Comparison of ENCODE assay signal across 21 cellular contexts in the genomic region with DNA sequence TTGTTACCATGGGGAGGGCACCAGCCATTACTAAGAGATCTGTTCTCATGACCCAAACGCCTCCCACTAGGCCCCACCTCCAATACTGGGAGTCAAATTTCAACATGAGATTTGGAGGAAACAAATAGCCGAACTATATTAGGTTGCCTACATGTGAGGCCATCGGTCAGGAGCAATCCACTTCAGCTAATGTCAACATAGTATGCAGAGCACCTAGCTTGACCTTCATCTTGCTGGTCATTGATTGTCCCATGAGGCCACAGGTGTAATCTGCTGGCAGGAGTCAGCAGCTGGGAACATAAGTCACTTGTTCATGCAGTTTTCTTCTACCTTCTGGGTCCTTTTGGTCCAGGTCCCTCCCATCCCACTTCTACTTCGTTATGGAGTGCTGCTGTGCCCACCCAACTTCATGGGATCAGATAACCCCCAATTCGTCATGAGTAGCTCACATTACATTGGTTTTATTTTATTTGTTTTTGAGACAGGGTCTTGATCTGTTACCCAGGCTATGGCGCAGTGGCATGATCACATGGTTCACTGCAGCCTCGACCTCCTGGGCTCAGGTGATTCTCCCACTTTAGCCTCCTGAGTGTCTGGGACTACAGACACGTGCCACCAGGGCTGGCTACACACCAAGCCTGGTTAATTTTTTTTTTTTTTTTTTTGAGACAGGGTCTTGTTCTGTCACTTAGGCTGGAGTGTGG. TPM values are rescaled to one million over a fixed set of nuclear protein-coding genes. Genes with fewer than 3 reads are reported as not detected.
A peak's percentile ranks its signal among the peaks of the same experiment; 100 is the strongest.
DNase-seq lines count a peak whose midpoint lies in the region; ATAC-seq and TF ChIP-seq lines count a peak whose summit lies in the region.
"Had no signal": no experiment of that assay in that cellular context is flagged by ENCODE, and none has a peak within 500 bp of the region (broad histone marks: within the 10 kb centered on the region; RNA-seq: fewer than 3 reads in every experiment).

No MANE protein-coding gene starts in this region.

- H3K27me3 ChIP-seq in DND-41 (ENCODE audit: insufficient read depth, low read length, poor library complexity) = no peaks in the 10 kb centered on the region
- H3K27me3 ChIP-seq: cardiac muscle cell, dorsolateral prefrontal cortex, testis had no signal

- no peaks in the 10 kb centered on the region for H3K36me3 ChIP-seq in DND-41 (ENCODE audit: insufficient read depth, low read length)
- H3K36me3 ChIP-seq: cardiac muscle cell, HAP-1 had no signal

- H2AFZ ChIP-seq in DND-41 (ENCODE audit: low read depth, low read length) = peak overlapping the region; percentile 36

- H3K4me1 ChIP-seq in DND-41 (ENCODE audit: insufficient read depth, low read length) = peaks cover 7% of the 10 kb centered on the region
- H3K4me1 ChIP-seq: testis had no signal

- TF ChIP-seq CTCF in 22Rv1 (IDR thresholded peaks at IDR 0.05) = no peak
- no peak for TF ChIP-seq CTCF in DND-41 (IDR thresholded peaks at IDR 0.05; ENCODE audit: borderline replicate concordance, extremely low read depth, low read length, poor library complexity, severe bottlenecking)

- no peaks in the 10 kb centered on the region for H4K20me1 ChIP-seq in DND-41 (ENCODE audit: insufficient read depth, low read length)

- H3K27ac ChIP-seq in 22Rv1 (peak overlapping the region; percentile 44), DND-41 (ENCODE audit: low read length) (no peak overlapping the region)
- H3K27ac ChIP-seq: cardiac muscle cell, dorsolateral prefrontal cortex, epithelial cell of prostate, testis had no signal

- ATAC-seq in DND-41 (ENCODE audit: insufficient read depth, low read depth) = no peak
- ATAC-seq in left lobe of liver = peak; percentile 90
- no peak for ATAC-seq in HG03571 (IDR thresholded peaks at IDR 0.05; ENCODE audit: unreplicated experiment)
- ATAC-seq in activated CD4-positive, CD25-positive, alpha-beta regulatory T cell treated with anti-CD3 and anti-CD28 coated beads, Interleukin-2, amount 50 U/mL, for 24 hours = no peak
- ATAC-seq: activated CD8-positive, alpha-beta T cell treated with anti-CD3 and anti-CD28 coated beads, Interleukin-2, amount 10 ng/mL, durations not matched to agents 7 days and 5 days; natural killer cell; stimulated activated memory B cell treated with anti-CD40 and anti-IgM and Interleukin-4, amounts not matched to agents 10 μg/mL and 1 μg/mL and 100 μg/mL, for 72 hours had no signal

- H3K9ac ChIP-seq in DND-41 (ENCODE audit: low read depth, low read length) = no peak overlapping the region

- H3K4me2 ChIP-seq in DND-41 (ENCODE audit: insufficient read depth, low read length) = no peak overlapping the region

- H3K9me3 ChIP-seq in DND-41 (ENCODE audit: insufficient read depth, low read length, severe bottlenecking) = no peaks in the 10 kb centered on the region
- H3K9me3 ChIP-seq: HAP-1, testis had no signal

- DNase-seq in DND-41 (no peak), NCI-H774 (lab: John Stamatoyannopoulos, UW) (peak; percentile 27), left lobe of liver (ENCODE audit: low spot score) (peak; percentile 79), ecto neural progenitor cell (ENCODE audit: low spot score) (no peak)
- DNase-seq in stimulated activated naive CD4-positive, alpha-beta T cell treated with Interleukin-2 at 50 U/mL for 16 hours (lab: John Stamatoyannopoulos, UW) = no peak
- DNase-seq: activated CD4-positive, CD25-positive, alpha-beta regulatory T cell treated with anti-CD3 and anti-CD28 coated beads, Interleukin-2, amount 50 U/mL, for 72 hours; activated CD8-positive, alpha-beta T cell treated with anti-CD3 and anti-CD28 coated beads, Interleukin-2, amount 10 ng/mL, durations not matched to agents 7 days and 5 days; activated T-cell treated with anti-CD3 and anti-CD28 coated beads, Interleukin-2, amount 50 U/mL, for 1 hour; dorsolateral prefrontal cortex; foreskin melanocyte; natural killer cell; NCI-H1417 treated with DMSO at 0.1 percent for 48 hours; T1000; testis had no signal

- H3K79me2 ChIP-seq in DND-41 (ENCODE audit: insufficient read depth, low read length) = no peaks in the 10 kb centered on the region

- no peak overlapping the region for H3K4me3 ChIP-seq in DND-41 (ENCODE audit: low read depth in 1 of 2, low read length in 2 of 2)
- H3K4me3 ChIP-seq: cardiac muscle cell, dorsolateral prefrontal cortex, HAP-1, testis had no signal

RNA-seq across cellular contexts. Expression of gene KPNA2, which starts 5.9 kb away (rescaled TPM):
- total RNA-seq in left lobe of liver = 9.6 TPM

RNA-seq across cellular contexts. Expression of gene C17orf58, which starts 33.4 kb away (rescaled TPM):
- total RNA-seq in left lobe of liver = 6.9 TPM

Comparison
In these comparisons a context has a peak if more than half of its experiments do, and no peak if none do; other contexts are left out.
1. DNase-seq: peak in NCI-H774 (single experiment) and left lobe of liver (single experiment); none in DND-41 (single experiment), stimulated activated naive CD4-positive, alpha-beta T cell treated with Interleukin-2 at 50 U/mL for 16 hours (single experiment) and ecto neural progenitor cell (single experiment).